In the genomic region with DNA sequence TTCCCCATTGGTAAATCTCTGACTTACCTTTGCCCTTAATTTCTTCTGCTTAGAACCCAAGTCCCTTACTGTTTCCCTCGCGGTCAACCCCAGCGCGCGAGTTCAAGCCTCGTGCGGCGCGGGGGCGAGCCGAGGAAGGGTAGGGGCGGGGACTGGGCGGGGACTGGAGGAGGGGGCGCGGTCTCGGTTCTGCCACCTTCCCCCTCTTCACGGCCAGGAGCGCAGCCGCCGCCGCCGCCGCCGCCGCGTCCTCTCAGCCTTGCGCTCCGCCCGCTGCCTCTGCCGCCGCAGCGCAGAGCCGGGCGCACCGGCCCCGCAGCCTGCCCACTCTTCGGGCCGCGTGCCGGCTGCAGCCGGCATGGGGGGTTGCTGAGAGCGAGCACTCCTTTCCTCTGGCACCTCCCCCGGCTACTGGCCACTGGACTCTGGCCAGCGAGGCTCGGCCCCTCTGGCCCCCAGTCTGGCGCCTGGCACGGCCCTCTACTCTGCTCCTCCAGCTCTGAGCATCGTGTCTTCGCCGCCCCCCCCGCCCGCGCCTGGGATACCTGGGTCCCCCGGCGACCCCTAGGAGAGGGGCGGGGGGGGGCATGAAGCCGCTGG, we compare ENCODE assay signal across 1 cellular context.
TF ChIP-seq lines count a peak whose summit lies in the region.

A gene with protein sequence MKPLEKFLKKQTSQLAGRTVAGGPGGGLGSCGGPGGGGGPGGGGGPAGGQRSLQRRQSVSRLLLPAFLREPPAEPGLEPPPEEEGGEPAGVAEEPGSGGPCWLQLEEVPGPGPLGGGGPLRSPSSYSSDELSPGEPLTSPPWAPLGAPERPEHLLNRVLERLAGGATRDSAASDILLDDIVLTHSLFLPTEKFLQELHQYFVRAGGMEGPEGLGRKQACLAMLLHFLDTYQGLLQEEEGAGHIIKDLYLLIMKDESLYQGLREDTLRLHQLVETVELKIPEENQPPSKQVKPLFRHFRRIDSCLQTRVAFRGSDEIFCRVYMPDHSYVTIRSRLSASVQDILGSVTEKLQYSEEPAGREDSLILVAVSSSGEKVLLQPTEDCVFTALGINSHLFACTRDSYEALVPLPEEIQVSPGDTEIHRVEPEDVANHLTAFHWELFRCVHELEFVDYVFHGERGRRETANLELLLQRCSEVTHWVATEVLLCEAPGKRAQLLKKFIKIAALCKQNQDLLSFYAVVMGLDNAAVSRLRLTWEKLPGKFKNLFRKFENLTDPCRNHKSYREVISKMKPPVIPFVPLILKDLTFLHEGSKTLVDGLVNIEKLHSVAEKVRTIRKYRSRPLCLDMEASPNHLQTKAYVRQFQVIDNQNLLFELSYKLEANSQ (plus strand): TSS at position 196 of the 600 bp plus-strand sequence. CDS start 392 bp downstream, at position 588.

TF ChIP-seq in K562, 482 proteins besides CTCF, POLR2A, EP300 and RAD21 (continued from another document):
- TF ChIP-seq, protein P1, sequence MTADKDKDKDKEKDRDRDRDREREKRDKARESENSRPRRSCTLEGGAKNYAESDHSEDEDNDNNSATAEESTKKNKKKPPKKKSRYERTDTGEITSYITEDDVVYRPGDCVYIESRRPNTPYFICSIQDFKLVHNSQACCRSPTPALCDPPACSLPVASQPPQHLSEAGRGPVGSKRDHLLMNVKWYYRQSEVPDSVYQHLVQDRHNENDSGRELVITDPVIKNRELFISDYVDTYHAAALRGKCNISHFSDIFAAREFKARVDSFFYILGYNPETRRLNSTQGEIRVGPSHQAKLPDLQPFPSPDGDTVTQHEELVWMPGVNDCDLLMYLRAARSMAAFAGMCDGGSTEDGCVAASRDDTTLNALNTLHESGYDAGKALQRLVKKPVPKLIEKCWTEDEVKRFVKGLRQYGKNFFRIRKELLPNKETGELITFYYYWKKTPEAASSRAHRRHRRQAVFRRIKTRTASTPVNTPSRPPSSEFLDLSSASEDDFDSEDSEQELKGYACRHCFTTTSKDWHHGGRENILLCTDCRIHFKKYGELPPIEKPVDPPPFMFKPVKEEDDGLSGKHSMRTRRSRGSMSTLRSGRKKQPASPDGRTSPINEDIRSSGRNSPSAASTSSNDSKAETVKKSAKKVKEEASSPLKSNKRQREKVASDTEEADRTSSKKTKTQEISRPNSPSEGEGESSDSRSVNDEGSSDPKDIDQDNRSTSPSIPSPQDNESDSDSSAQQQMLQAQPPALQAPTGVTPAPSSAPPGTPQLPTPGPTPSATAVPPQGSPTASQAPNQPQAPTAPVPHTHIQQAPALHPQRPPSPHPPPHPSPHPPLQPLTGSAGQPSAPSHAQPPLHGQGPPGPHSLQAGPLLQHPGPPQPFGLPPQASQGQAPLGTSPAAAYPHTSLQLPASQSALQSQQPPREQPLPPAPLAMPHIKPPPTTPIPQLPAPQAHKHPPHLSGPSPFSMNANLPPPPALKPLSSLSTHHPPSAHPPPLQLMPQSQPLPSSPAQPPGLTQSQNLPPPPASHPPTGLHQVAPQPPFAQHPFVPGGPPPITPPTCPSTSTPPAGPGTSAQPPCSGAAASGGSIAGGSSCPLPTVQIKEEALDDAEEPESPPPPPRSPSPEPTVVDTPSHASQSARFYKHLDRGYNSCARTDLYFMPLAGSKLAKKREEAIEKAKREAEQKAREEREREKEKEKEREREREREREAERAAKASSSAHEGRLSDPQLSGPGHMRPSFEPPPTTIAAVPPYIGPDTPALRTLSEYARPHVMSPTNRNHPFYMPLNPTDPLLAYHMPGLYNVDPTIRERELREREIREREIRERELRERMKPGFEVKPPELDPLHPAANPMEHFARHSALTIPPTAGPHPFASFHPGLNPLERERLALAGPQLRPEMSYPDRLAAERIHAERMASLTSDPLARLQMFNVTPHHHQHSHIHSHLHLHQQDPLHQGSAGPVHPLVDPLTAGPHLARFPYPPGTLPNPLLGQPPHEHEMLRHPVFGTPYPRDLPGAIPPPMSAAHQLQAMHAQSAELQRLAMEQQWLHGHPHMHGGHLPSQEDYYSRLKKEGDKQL (CRISPR knock-in tag; IDR thresholded peaks at IDR 0.05; ENCODE audit: borderline replicate concordance), result no peak
- TF ChIP-seq SMAD3 (CRISPR knock-in tag; conservative IDR thresholded peaks at IDR 0.05) (no peak), POLR2G (IDR thresholded peaks at IDR 0.05; ENCODE audit: low read depth, low read length) (peak; percentile 68), CC2D1A (IDR thresholded peaks at IDR 0.05) (no peak), ZFPM2 (CRISPR knock-in tag; IDR thresholded peaks at IDR 0.05) (no peak), ELF2 (CRISPR knock-in tag; IDR thresholded peaks at IDR 0.05) (no peak), ARHGAP35 (IDR thresholded peaks at IDR 0.05; ENCODE audit: partially characterized antibody) (no peak), NEUROD1 (IDR thresholded peaks at IDR 0.05; ENCODE audit: borderline replicate concordance, low read depth, low read length, partially characterized antibody) (no peak), MEF2A (IDR thresholded peaks at IDR 0.05; ENCODE audit: control insufficient read depth, low read depth, low read length) (no peak), PTRF (tag; IDR thresholded peaks at IDR 0.05) (no peak), ZNF212 (CRISPR knock-in tag; IDR thresholded peaks at IDR 0.05) (no peak)
- TF ChIP-seq, protein P2, sequence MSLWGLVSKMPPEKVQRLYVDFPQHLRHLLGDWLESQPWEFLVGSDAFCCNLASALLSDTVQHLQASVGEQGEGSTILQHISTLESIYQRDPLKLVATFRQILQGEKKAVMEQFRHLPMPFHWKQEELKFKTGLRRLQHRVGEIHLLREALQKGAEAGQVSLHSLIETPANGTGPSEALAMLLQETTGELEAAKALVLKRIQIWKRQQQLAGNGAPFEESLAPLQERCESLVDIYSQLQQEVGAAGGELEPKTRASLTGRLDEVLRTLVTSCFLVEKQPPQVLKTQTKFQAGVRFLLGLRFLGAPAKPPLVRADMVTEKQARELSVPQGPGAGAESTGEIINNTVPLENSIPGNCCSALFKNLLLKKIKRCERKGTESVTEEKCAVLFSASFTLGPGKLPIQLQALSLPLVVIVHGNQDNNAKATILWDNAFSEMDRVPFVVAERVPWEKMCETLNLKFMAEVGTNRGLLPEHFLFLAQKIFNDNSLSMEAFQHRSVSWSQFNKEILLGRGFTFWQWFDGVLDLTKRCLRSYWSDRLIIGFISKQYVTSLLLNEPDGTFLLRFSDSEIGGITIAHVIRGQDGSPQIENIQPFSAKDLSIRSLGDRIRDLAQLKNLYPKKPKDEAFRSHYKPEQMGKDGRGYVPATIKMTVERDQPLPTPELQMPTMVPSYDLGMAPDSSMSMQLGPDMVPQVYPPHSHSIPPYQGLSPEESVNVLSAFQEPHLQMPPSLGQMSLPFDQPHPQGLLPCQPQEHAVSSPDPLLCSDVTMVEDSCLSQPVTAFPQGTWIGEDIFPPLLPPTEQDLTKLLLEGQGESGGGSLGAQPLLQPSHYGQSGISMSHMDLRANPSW (CRISPR knock-in tag; IDR thresholded peaks at IDR 0.05), result no peak
